ENCODE assay signal across 1 cellular context in the genomic region with DNA sequence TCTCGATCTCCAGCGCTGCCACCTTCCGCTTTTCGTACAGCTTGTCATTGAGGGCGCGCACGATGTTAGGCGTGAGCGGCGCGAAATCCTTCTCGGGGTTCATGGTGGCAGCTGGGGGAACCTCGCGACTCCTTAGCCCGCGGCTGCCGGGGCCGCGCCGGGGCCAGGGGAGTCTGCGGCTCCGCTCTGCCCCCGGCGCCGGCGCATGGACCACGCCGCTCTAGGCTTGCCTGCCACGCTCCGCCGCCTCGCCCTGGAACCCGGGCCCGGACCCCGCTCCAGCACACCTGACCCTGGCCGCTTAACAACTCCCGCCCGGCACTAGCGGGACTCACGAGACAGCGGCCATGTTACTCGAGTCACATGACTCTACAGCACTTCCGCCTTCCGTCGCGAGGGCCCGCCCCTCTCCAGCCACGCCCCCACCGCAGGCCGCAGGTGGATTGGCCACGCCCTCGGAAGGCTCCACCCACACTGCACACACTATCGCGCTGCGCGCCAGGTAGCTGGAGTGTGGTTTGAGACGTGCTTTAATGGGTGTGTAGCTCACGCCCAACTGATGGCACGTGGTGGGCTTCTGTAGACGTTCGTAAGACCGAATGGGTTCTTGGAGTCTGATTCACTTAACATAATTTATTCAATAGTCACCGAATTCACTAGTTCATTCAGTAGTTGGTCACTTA.
A peak's percentile ranks its signal among the peaks of the same experiment; 100 is the strongest.
TF ChIP-seq lines count a peak whose summit lies in the region.

Gene VAC14 (minus strand): TSS at position 361 of the 683 bp plus-strand sequence. CDS start 258 bp downstream, at position 103.

TF ChIP-seq in HepG2, 621 proteins besides CTCF, POLR2A, EP300 and RAD21 (continued from another document and continues in another):
- TF ChIP-seq MTA1 (CRISPR knock-in tag; IDR thresholded peaks at IDR 0.05; ENCODE audit: borderline replicate concordance) = peak; percentile 8; the same call in 1 of the 2 replicates
- no peak for TF ChIP-seq ZFP36 (IDR thresholded peaks at IDR 0.05; ENCODE audit: borderline replicate concordance, low read depth, low read length, partially characterized antibody)
- no peak for TF ChIP-seq ZNF552 (CRISPR knock-in tag; IDR thresholded peaks at IDR 0.05; ENCODE audit: borderline replicate concordance)
- 0 out of 2 replicates have a peak, but pooled peaks have one; percentile 37 for TF ChIP-seq ISL2 (CRISPR knock-in tag; IDR thresholded peaks at IDR 0.05)
- TF ChIP-seq NR2F2 (IDR thresholded peaks at IDR 0.05; ENCODE audit: borderline replicate concordance, low read depth) = 0 out of 2 replicates have a peak, but pooled peaks have one; percentile 17
- TF ChIP-seq ETV5 (CRISPR knock-in tag; IDR thresholded peaks at IDR 0.05; ENCODE audit: borderline replicate concordance) = peak; percentile 83
- peak; percentile 43 for TF ChIP-seq ZNF441 (CRISPR knock-in tag; IDR thresholded peaks at IDR 0.05; ENCODE audit: borderline replicate concordance)
- no peak; the same call in 1 of the 2 replicates for TF ChIP-seq BCL6 (CRISPR knock-in tag; IDR thresholded peaks at IDR 0.05)
- TF ChIP-seq REL (CRISPR knock-in tag; conservative IDR thresholded peaks at IDR 0.05) = peak; percentile 53; the same call in 1 of the 2 replicates
- TF ChIP-seq ZBTB40 (IDR thresholded peaks at IDR 0.05) = no peak
- TF ChIP-seq ZBTB40 (CRISPR knock-in tag; IDR thresholded peaks at IDR 0.05) = peak; percentile 59; the same call in 1 of the 2 replicates
- TF ChIP-seq, protein P1, sequence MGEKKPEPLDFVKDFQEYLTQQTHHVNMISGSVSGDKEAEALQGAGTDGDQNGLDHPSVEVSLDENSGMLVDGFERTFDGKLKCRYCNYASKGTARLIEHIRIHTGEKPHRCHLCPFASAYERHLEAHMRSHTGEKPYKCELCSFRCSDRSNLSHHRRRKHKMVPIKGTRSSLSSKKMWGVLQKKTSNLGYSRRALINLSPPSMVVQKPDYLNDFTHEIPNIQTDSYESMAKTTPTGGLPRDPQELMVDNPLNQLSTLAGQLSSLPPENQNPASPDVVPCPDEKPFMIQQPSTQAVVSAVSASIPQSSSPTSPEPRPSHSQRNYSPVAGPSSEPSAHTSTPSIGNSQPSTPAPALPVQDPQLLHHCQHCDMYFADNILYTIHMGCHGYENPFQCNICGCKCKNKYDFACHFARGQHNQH (CRISPR knock-in tag; IDR thresholded peaks at IDR 0.05) = peak; percentile 78
- TF ChIP-seq NR2F1 (CRISPR knock-in tag; IDR thresholded peaks at IDR 0.05) = no peak
- TF ChIP-seq BRD4 (CRISPR knock-in tag; IDR thresholded peaks at IDR 0.05) = no peak
- TF ChIP-seq ZNF879 (CRISPR knock-in tag; IDR thresholded peaks at IDR 0.05) = 0 out of 2 replicates have a peak, but pooled peaks have one; percentile 57
- no peak; the same call in 1 of the 2 replicates for TF ChIP-seq SP1 (IDR thresholded peaks at IDR 0.05)
- TF ChIP-seq SP1 (CRISPR knock-in tag; IDR thresholded peaks at IDR 0.05) = peak; percentile 100
- TF ChIP-seq U2AF1 (optimal IDR thresholded peaks at IDR 0.05; ENCODE audit: low read depth, low read length) = peak; percentile 54
- no peak for TF ChIP-seq ZNF101 (CRISPR knock-in tag; IDR thresholded peaks at IDR 0.05; ENCODE audit: borderline replicate concordance, low read depth)
- TF ChIP-seq ZNF253 (CRISPR knock-in tag; IDR thresholded peaks at IDR 0.05; ENCODE audit: borderline replicate concordance) = no peak
- peak; percentile 28; the same call in 1 of the 2 replicates for TF ChIP-seq MAZ (IDR thresholded peaks at IDR 0.05; ENCODE audit: borderline replicate concordance, low read depth, low read length)
- peak; percentile 64; the same call in 1 of the 2 replicates for TF ChIP-seq MAZ (CRISPR knock-in tag; IDR thresholded peaks at IDR 0.05; ENCODE audit: low read depth)
- TF ChIP-seq ZNF713 (CRISPR knock-in tag; IDR thresholded peaks at IDR 0.05) = 0 out of 2 replicates have a peak, but pooled peaks have one; percentile 53
- TF ChIP-seq, protein P2, sequence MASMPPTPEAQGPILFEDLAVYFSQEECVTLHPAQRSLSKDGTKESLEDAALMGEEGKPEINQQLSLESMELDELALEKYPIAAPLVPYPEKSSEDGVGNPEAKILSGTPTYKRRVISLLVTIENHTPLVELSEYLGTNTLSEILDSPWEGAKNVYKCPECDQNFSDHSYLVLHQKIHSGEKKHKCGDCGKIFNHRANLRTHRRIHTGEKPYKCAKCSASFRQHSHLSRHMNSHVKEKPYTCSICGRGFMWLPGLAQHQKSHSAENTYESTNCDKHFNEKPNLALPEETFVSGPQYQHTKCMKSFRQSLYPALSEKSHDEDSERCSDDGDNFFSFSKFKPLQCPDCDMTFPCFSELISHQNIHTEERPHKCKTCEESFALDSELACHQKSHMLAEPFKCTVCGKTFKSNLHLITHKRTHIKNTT (CRISPR knock-in tag; IDR thresholded peaks at IDR 0.05) = no peak
- TF ChIP-seq GTF2F1 (IDR thresholded peaks at IDR 0.05; ENCODE audit: low read length) = 0 out of 2 replicates have a peak, but pooled peaks have one; percentile 82
- no peak for TF ChIP-seq ZNF468 (CRISPR knock-in tag; IDR thresholded peaks at IDR 0.05)
- peak; percentile 91 for TF ChIP-seq POLR2G (IDR thresholded peaks at IDR 0.05; ENCODE audit: low read depth, low read length)
- TF ChIP-seq HNF4G (IDR thresholded peaks at IDR 0.05; ENCODE audit: borderline replicate concordance, low read depth, low read length) = no peak
- 0 out of 2 replicates have a peak, but pooled peaks have one; percentile 30 for TF ChIP-seq HNF4G (CRISPR knock-in tag; IDR thresholded peaks at IDR 0.05; ENCODE audit: borderline replicate concordance, low read depth)
- TF ChIP-seq NKX3-1 (CRISPR knock-in tag; IDR thresholded peaks at IDR 0.05) = no peak; the same call in 1 of the 2 replicates
- peak; percentile 100 for TF ChIP-seq GATAD1 (CRISPR knock-in tag; IDR thresholded peaks at IDR 0.05)
- TF ChIP-seq ZNF160 (CRISPR knock-in tag; IDR thresholded peaks at IDR 0.05) = 0 out of 2 replicates have a peak, but pooled peaks have one; percentile 19
- TF ChIP-seq ZNF782 (CRISPR knock-in tag; IDR thresholded peaks at IDR 0.05; ENCODE audit: borderline replicate concordance) = no peak
- TF ChIP-seq ZBTB20 (CRISPR knock-in tag; IDR thresholded peaks at IDR 0.05; ENCODE audit: borderline replicate concordance, low read depth) = peak; percentile 41; the same call in 1 of the 2 replicates
- TF ChIP-seq TEAD3 (CRISPR knock-in tag; optimal IDR thresholded peaks at IDR 0.05; ENCODE audit: borderline replicate concordance) = peak; percentile 65
- TF ChIP-seq ZNF350 (CRISPR knock-in tag; IDR thresholded peaks at IDR 0.05; ENCODE audit: borderline replicate concordance, low read depth) = peak; percentile 62
- TF ChIP-seq NFIB (CRISPR knock-in tag; IDR thresholded peaks at IDR 0.05; ENCODE audit: borderline replicate concordance) = no peak
- TF ChIP-seq LBX2 (CRISPR knock-in tag; IDR thresholded peaks at IDR 0.05; ENCODE audit: borderline replicate concordance) = peak; percentile 57; the same call in 1 of the 2 replicates
- no peak for TF ChIP-seq TRIM22 (IDR thresholded peaks at IDR 0.05)
- no peak for TF ChIP-seq REXO4 (CRISPR knock-in tag; IDR thresholded peaks at IDR 0.05; ENCODE audit: borderline replicate concordance)
- TF ChIP-seq MLXIP (CRISPR knock-in tag; IDR thresholded peaks at IDR 0.05; ENCODE audit: borderline replicate concordance) = no peak
- 0 out of 2 replicates have a peak, but pooled peaks have one; percentile 82 for TF ChIP-seq ZNF580 (CRISPR knock-in tag; IDR thresholded peaks at IDR 0.05; ENCODE audit: borderline replicate concordance, low read depth)
- no peak for TF ChIP-seq TAF15 (IDR thresholded peaks at IDR 0.05; ENCODE audit: low read depth, low read length, poor library complexity, severe bottlenecking)
- TF ChIP-seq ZMAT3 (CRISPR knock-in tag; conservative IDR thresholded peaks at IDR 0.05) = peak; percentile 94
- TF ChIP-seq YEATS4 (CRISPR knock-in tag; IDR thresholded peaks at IDR 0.05; ENCODE audit: borderline replicate concordance) = peak; percentile 82; the same call in 1 of the 2 replicates
- TF ChIP-seq RFX1 (IDR thresholded peaks at IDR 0.05) = no peak
- peak; percentile 62; the same call in 1 of the 2 replicates for TF ChIP-seq ZNF333 (CRISPR knock-in tag; IDR thresholded peaks at IDR 0.05; ENCODE audit: borderline replicate concordance)
